ENCODE assay signal across 1 cellular context in genomic region chr10:71755179-71755879, GRCh38.
TF ChIP-seq lines count a peak whose summit lies in the region.

No MANE protein-coding gene starts in this region.

TF ChIP-seq in SK-N-SH treated with all-trans-retinoic acid at 6 μM for 48 hours, 23 proteins besides CTCF, POLR2A, EP300 and RAD21 (continued from another document):
- TF ChIP-seq, protein P1, sequence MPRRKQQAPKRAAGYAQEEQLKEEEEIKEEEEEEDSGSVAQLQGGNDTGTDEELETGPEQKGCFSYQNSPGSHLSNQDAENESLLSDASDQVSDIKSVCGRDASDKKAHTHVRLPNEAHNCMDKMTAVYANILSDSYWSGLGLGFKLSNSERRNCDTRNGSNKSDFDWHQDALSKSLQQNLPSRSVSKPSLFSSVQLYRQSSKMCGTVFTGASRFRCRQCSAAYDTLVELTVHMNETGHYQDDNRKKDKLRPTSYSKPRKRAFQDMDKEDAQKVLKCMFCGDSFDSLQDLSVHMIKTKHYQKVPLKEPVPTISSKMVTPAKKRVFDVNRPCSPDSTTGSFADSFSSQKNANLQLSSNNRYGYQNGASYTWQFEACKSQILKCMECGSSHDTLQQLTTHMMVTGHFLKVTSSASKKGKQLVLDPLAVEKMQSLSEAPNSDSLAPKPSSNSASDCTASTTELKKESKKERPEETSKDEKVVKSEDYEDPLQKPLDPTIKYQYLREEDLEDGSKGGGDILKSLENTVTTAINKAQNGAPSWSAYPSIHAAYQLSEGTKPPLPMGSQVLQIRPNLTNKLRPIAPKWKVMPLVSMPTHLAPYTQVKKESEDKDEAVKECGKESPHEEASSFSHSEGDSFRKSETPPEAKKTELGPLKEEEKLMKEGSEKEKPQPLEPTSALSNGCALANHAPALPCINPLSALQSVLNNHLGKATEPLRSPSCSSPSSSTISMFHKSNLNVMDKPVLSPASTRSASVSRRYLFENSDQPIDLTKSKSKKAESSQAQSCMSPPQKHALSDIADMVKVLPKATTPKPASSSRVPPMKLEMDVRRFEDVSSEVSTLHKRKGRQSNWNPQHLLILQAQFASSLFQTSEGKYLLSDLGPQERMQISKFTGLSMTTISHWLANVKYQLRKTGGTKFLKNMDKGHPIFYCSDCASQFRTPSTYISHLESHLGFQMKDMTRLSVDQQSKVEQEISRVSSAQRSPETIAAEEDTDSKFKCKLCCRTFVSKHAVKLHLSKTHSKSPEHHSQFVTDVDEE (CRISPR knock-in tag; IDR thresholded peaks at IDR 0.05), result no peak
- TF ChIP-seq ZNF70 (CRISPR knock-in tag; IDR thresholded peaks at IDR 0.05), result no peak
- TF ChIP-seq, protein P2, sequence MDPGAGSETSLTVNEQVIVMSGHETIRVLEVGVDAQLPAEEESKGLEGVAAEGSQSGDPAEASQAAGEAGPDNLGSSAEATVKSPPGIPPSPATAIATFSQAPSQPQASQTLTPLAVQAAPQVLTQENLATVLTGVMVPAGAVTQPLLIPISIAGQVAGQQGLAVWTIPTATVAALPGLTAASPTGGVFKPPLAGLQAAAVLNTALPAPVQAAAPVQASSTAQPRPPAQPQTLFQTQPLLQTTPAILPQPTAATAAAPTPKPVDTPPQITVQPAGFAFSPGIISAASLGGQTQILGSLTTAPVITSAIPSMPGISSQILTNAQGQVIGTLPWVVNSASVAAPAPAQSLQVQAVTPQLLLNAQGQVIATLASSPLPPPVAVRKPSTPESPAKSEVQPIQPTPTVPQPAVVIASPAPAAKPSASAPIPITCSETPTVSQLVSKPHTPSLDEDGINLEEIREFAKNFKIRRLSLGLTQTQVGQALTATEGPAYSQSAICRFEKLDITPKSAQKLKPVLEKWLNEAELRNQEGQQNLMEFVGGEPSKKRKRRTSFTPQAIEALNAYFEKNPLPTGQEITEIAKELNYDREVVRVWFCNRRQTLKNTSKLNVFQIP (CRISPR knock-in tag; IDR thresholded peaks at IDR 0.05; ENCODE audit: borderline replicate concordance, low read depth), result no peak
